In the genomic region with DNA sequence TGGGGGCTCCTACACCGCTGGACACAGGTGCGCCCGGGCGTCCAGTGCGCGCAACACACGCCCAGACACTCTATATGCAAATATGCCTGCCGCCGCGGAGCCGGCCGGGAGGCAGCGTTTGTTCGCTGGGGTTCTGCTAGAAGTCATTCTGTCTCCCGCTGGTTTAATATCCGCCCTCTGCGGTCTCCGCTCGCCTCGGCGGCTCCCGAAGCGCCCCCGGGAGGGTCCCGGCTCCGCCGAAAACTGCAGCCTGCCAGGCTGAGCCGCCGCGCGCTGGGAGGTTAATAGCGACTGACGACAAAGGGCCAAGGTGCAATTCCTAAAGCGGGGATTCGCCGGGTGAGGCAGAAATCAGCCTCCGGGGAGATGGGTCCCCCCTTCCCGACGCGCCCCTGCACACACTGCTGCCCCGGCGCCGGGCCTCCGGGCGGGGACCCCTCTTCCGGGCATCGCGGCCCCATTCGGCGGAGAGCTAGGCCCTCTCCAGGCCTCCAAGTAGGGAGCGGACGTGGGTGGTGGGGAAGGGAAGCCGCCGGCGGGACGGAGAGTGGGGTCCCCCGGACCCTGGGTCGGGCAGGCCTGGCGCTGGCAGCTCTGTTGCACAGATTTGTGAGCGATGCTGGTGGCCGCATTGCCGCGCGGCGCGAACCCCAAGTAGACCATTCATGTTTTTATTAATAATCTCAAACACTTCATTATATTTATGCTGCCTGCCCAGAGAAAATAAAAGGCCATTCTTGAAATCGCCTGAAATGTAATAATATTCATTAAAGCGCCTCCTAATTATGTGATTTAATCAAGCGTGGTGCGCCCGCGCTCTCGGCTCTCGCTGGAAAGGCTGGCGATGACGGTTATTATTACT, we compare ENCODE assay signal across 10 cellular contexts. TPM values are rescaled to one million over a fixed set of nuclear protein-coding genes. Genes with fewer than 3 reads are reported as not detected.
DNase-seq lines count a peak whose midpoint lies in the region; FAIRE-seq and TF ChIP-seq lines count a peak whose summit lies in the region.
"Had no signal": no experiment of that assay in that cellular context is flagged by ENCODE, and none has a peak within 500 bp of the region (broad histone marks: within the 10 kb centered on the region; RNA-seq: fewer than 3 reads in every experiment).

No MANE protein-coding gene starts in this region.

- 3 to 7% (median 6%) methylated on average over 53 to 76 of the region's 76 CpGs for WGBS in stomach, 5 donors

- H3K4me1 ChIP-seq in BE2C (no peaks in the 10 kb centered on the region), stomach (peaks cover 23 to 41% (median 29%) of the 10 kb centered on the region in 4 donors), breast epithelium (peaks cover 0 to 8% of the 10 kb centered on the region in 2 donors)

- no peaks in the 10 kb centered on the region for H3K9me3 ChIP-seq in BE2C
- H3K9me3 ChIP-seq in stomach = no peaks in the 10 kb centered on the region
- H3K9me3 ChIP-seq in breast epithelium = no peaks in the 10 kb centered on the region

- H3K4me3 ChIP-seq in BE2C (ENCODE audit: low read depth, low read length) (no peak overlapping the region), stomach (peak overlapping the region in 2 of 4 donors; percentile 15 to 27), breast epithelium (peak overlapping the region in 1 of 3 donors; percentile 24)

- peak; percentile 26 for TF ChIP-seq CTCF in BE2C (IDR thresholded peaks at IDR 0.05; ENCODE audit: low read depth, low read length)
- no peak for TF ChIP-seq CTCF in stomach (IDR thresholded peaks at IDR 0.05)
- no peak for TF ChIP-seq CTCF in breast epithelium (IDR thresholded peaks at IDR 0.05)

- H3K27me3 ChIP-seq in BE2C (peaks cover 100% of the 10 kb centered on the region), stomach (peaks cover 59 to 100% (median 100%) of the 10 kb centered on the region in 3 donors), breast epithelium (peaks cover 9 to 100% of the 10 kb centered on the region in 2 donors)

- peak; percentile 60 for DNase-seq in BE2C
- DNase-seq in GM19239 (ENCODE audit: insufficient read length, low spot score) = no peak
- DNase-seq in NCI-H1092 (lab: John Stamatoyannopoulos, UW) = peak; percentile 78
- peak; percentile 4 for DNase-seq in effector CD8-positive, alpha-beta T cell (lab: John Stamatoyannopoulos, UW)
- DNase-seq in stimulated activated CD4-positive, alpha-beta T cell treated with anti-CD3 and anti-CD28 coated beads, TNF-alpha, amount 100 ng/mL, for 48 hours (ENCODE audit: low read depth in 3 of 3) = peak in 2 of 3 donors; percentile 27 to 35
- DNase-seq in stomach = no peak
- DNase-seq in breast epithelium (ENCODE audit: low spot score in 2 of 2) = no peak
- no peak for DNase-seq in SKM-1 (lab: John Stamatoyannopoulos, UW; ENCODE audit: unreplicated experiment)

- H3K27ac ChIP-seq in stomach (no peak overlapping the region), breast epithelium (no peak overlapping the region)

- TF ChIP-seq POLR2A in stomach (IDR thresholded peaks at IDR 0.05) = no peak
- no peak for TF ChIP-seq POLR2A in breast epithelium (IDR thresholded peaks at IDR 0.05)

- intact Hi-C loops in stomach (cut with DNase I; ENCODE audit: low total_unique reads) (no loop called here), breast epithelium (cut with DNase I; ENCODE audit: low total_unique reads) (no loop called here)

- no peaks in the 10 kb centered on the region for H3K36me3 ChIP-seq in BE2C
- H3K36me3 ChIP-seq in stomach = no peaks in the 10 kb centered on the region
- no peaks in the 10 kb centered on the region for H3K36me3 ChIP-seq in breast epithelium

- TF ChIP-seq EP300 in stomach (IDR thresholded peaks at IDR 0.05) = no peak

- peak; percentile 73 for FAIRE-seq in GM19239 (lab: Jason Lieb, UNC)

RNA-seq across cellular contexts. Expression of gene EN2, which starts 9.1 kb away (rescaled TPM):
- polyA plus RNA-seq in BE2C (2012; ENCODE audit: insufficient read depth, insufficient read length, low read depth) = not detected
- total RNA-seq in stomach (not detected), breast epithelium (under 1 TPM in 2 of 3 donors, not detected in 1; 0.32 to 0.33 TPM)
- polyA plus RNA-seq in stomach = under 1 TPM in 1 of 3 donors, not detected in 2; 0.03 TPM
- total RNA-seq: activated CD8-positive, alpha-beta memory T cell treated with anti-CD3 and anti-CD28 coated beads for 36 hours had no signal
- polyA plus RNA-seq: liver had no signal

Comparison
In these comparisons a context has a peak if more than half of its experiments do, and no peak if none do; other contexts are left out.
1. DNase-seq: peak in BE2C (single experiment), NCI-H1092 (single experiment), effector CD8-positive, alpha-beta T cell (single experiment) and stimulated activated CD4-positive, alpha-beta T cell treated with anti-CD3 and anti-CD28 coated beads, TNF-alpha, amount 100 ng/mL, for 48 hours (2 of 3); none in GM19239 (single experiment), stomach (single experiment), breast epithelium (0 of 2) and SKM-1 (single experiment).